ENCODE assay signal across 5 cellular contexts in the genomic region with DNA sequence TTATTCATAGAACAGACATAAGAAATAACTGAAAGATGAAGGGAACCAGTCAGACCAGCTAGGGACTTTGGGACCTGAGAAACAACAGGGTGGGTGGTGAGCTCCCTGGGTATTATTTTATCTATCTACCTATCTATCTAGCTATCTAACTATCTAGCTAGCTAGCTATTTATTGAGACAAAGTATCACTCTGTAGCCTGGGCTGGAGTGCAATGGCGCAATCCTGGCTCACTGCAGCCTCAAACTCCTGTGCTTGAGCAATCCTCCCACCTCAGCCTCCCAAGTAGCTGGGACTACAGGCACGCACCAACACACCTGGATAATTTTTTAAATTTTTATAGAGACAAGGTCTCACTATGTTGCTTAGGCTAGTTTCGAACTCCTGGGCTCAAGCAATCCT.
"Had no signal": no experiment of that assay in that cellular context is flagged by ENCODE, and none has a peak within 500 bp of the region (broad histone marks: within the 10 kb centered on the region; RNA-seq: fewer than 3 reads in every experiment).

No MANE protein-coding gene starts in this region.

- DNase-seq: H9, HCEC 1CT, HFFc6 had no signal

- ATAC-seq: GM23338, K562 had no signal

- H2AFZ ChIP-seq: GM23338 had no signal

- H3K4me2 ChIP-seq: GM23338 had no signal

- H3K4me3 Mint-ChIP-seq: GM23338, H9, HFFc6 had no signal

- H3K27ac Mint-ChIP-seq: GM23338, H9, HFFc6 had no signal

- H3K4me3 ChIP-seq: GM23338, K562 had no signal
